ENCODE assay signal across 11 cellular contexts in the genomic region with DNA sequence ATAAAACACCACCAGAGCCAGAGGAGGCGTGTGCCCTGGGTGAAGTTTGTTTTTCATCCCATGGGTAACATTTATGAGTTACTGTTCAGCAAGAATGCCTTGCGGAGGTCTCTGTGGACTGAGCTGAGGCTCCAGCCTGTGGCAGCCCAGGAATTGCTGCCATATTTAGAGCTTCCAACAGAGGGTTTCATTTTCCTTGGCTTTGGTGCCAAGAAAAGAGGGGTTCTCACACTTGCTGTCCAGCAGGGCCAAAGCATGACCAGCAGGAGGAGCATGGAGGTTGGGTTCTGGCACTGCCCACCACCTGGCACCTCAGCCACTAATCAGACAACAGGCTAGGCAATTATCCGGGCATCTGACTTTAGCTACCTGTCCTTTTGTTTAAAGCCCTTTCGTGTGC. TPM values are rescaled to one million over a fixed set of nuclear protein-coding genes. Genes with fewer than 3 reads are reported as not detected.
DNase-seq lines count a peak whose midpoint lies in the region; ATAC-seq, FAIRE-seq and TF ChIP-seq lines count a peak whose summit lies in the region.
"Had no signal": no experiment of that assay in that cellular context is flagged by ENCODE, and none has a peak within 500 bp of the region (broad histone marks: within the 10 kb centered on the region; RNA-seq: fewer than 3 reads in every experiment).

No MANE protein-coding gene starts in this region.

- no peak overlapping the region for H3K27ac Mint-ChIP-seq in naive thymus-derived CD4-positive, alpha-beta T cell

- WGBS in esophagus squamous epithelium, 2 donors = 76 to 77% methylated on average over 4 of the region's 4 CpGs
- WGBS in sigmoid colon, 2 donors = 90 to 94% methylated on average over 4 of the region's 4 CpGs

- H3K4me1 ChIP-seq in SJCRH30 (peaks cover 83% of the 10 kb centered on the region), esophagus squamous epithelium (peaks cover 36 to 100% (median 90%) of the 10 kb centered on the region in 3 donors), sigmoid colon (peaks cover 0 to 80% (median 69%) of the 10 kb centered on the region in 4 donors)
- peaks cover 0 to 10% of the 10 kb centered on the region in 2 donors for H3K4me1 ChIP-seq in naive thymus-derived CD4-positive, alpha-beta T cell (ENCODE audit: control insufficient read depth in 2 of 2, insufficient read depth in 2 of 2, low read length in 2 of 2)

- no peak for TF ChIP-seq EP300 in sigmoid colon (IDR thresholded peaks at IDR 0.05)

- DNase-seq in EH (ENCODE audit: low read depth) (peak; percentile 56), SJCRH30 (peak in 1 of 2 experiments; percentile 42), esophagus squamous epithelium (lab: John Stamatoyannopoulos, UW) (no peak), sigmoid colon (no peak), urothelium cell line (ENCODE audit: low spot score) (no peak), DMS153 treated with DMSO at 0.1 percent for 48 hours (lab: John Stamatoyannopoulos, UW; ENCODE audit: unreplicated experiment) (no peak), hepatic stellate cell (ENCODE audit: low spot score) (no peak)
- DNase-seq in naive thymus-derived CD4-positive, alpha-beta T cell = no peak
- DNase-seq: stimulated activated naive CD4-positive, alpha-beta T cell had no signal

- FAIRE-seq in urothelium cell line (lab: Jason Lieb, UNC) = no peak
- FAIRE-seq: endometrium had no signal

- H3K4me3 Mint-ChIP-seq in naive thymus-derived CD4-positive, alpha-beta T cell = no peak overlapping the region

- H3K27me3 ChIP-seq in SJCRH30 (no peaks in the 10 kb centered on the region), esophagus squamous epithelium (no peaks in the 10 kb centered on the region), sigmoid colon (no peaks in the 10 kb centered on the region)
- no peaks in the 10 kb centered on the region for H3K27me3 ChIP-seq in naive thymus-derived CD4-positive, alpha-beta T cell (ENCODE audit: control insufficient read depth in 2 of 2, insufficient read depth in 2 of 2, low read length in 2 of 2)

- no peaks in the 10 kb centered on the region for H3K9me3 ChIP-seq in SJCRH30 (replicated peaks)
- H3K9me3 ChIP-seq in esophagus squamous epithelium = no peaks in the 10 kb centered on the region
- H3K9me3 ChIP-seq in sigmoid colon = no peaks in the 10 kb centered on the region
- no peaks in the 10 kb centered on the region for H3K9me3 ChIP-seq in naive thymus-derived CD4-positive, alpha-beta T cell (ENCODE audit: control insufficient read depth in 2 of 3, low read length in 3 of 3)
- H3K9me3 ChIP-seq: neutrophil had no signal

- H3K36me3 ChIP-seq in SJCRH30 = no peaks in the 10 kb centered on the region
- H3K36me3 ChIP-seq in esophagus squamous epithelium = no peaks in the 10 kb centered on the region
- no peaks in the 10 kb centered on the region for H3K36me3 ChIP-seq in sigmoid colon
- H3K36me3 ChIP-seq in naive thymus-derived CD4-positive, alpha-beta T cell (ENCODE audit: control insufficient read depth in 2 of 3, insufficient read depth in 3 of 3, low read length in 3 of 3) = no peaks in the 10 kb centered on the region
- H3K36me3 ChIP-seq: neutrophil had no signal

- no peak overlapping the region for H3K4me3 ChIP-seq in SJCRH30
- peak overlapping the region in 1 of 4 donors; percentile 48 for H3K4me3 ChIP-seq in esophagus squamous epithelium
- H3K4me3 ChIP-seq in sigmoid colon = no peak overlapping the region
- H3K4me3 ChIP-seq in naive thymus-derived CD4-positive, alpha-beta T cell (ENCODE audit: low read length) = no peak overlapping the region

- TF ChIP-seq POLR2A in esophagus squamous epithelium (IDR thresholded peaks at IDR 0.05) (no peak), sigmoid colon (IDR thresholded peaks at IDR 0.05) (no peak)

- peak in 3 of 6 experiments; percentile 20 to 23 (median 23) for TF ChIP-seq CTCF in esophagus squamous epithelium (IDR thresholded peaks at IDR 0.05)
- TF ChIP-seq CTCF in sigmoid colon (IDR thresholded peaks at IDR 0.05) = no peak

- CTCF ChIA-PET in naive thymus-derived CD4-positive, alpha-beta T cell (lab: Charles Lee) = interaction anchor here (1.5 kb wide), 1 partner anchor 21 kb away, joined by 4 read pairs; no protein-coding TSS in a partner anchor

- H3K9me3 Mint-ChIP-seq in naive thymus-derived CD4-positive, alpha-beta T cell = peaks cover 0 to 2% (median 0%) of the 10 kb centered on the region in 11 donors

- peaks cover 7 to 31% (median 27%) of the 10 kb centered on the region in 7 donors for H3K4me1 Mint-ChIP-seq in naive thymus-derived CD4-positive, alpha-beta T cell

- H3K27me3 Mint-ChIP-seq in naive thymus-derived CD4-positive, alpha-beta T cell = peaks cover 0 to 21% (median 6%) of the 10 kb centered on the region in 5 donors

- H3K27ac ChIP-seq in SJCRH30 (peak overlapping the region; percentile 98), esophagus squamous epithelium (peak overlapping the region; percentile 46 to 85 (median 81)), sigmoid colon (peak overlapping the region; percentile 58 to 82 (median 78))
- no peak overlapping the region for H3K27ac ChIP-seq in naive thymus-derived CD4-positive, alpha-beta T cell (ENCODE audit: low read depth, low read length)
- H3K27ac ChIP-seq: neutrophil had no signal

- intact Hi-C loops in esophagus squamous epithelium (cut with DNase I) (no loop called here), sigmoid colon (cut with DNase I) (no loop called here)
- intact Hi-C loops in naive thymus-derived CD4-positive, alpha-beta T cell (cut with micrococcal nuclease) = no loop called here

- POLR2A ChIA-PET in naive thymus-derived CD4-positive, alpha-beta T cell (lab: Charles Lee) = interaction anchor here (0.7 kb wide), 1 partner anchor 8 kb away, joined by 3 read pairs; no protein-coding TSS in a partner anchor

- no peaks in the 10 kb centered on the region for H3K36me3 Mint-ChIP-seq in naive thymus-derived CD4-positive, alpha-beta T cell

- no peak for ATAC-seq in naive thymus-derived CD4-positive, alpha-beta T cell

RNA-seq across cellular contexts. Expression of a gene that starts 36.7 kb away (rescaled TPM):
- 16.5 and 17.3 TPM in 2 replicates for total RNA-seq in SJCRH30 (2014; rRNA removed; shearing (Covaris generic))
- total RNA-seq in esophagus squamous epithelium (100 to 1,000 TPM in 2 of 4 donors, 10 to 100 TPM in 2; 86.7 to 151 (median 105) TPM), sigmoid colon (10 to 100 TPM; 56.8 to 97.8 (median 61.1) TPM)
- 10 to 100 TPM; 57.8 to 82.8 (median 64.3) TPM for polyA plus RNA-seq in sigmoid colon
- total RNA-seq in naive thymus-derived CD4-positive, alpha-beta T cell = 10 to 100 TPM in 2 of 5 experiments, 1 to 10 TPM in 3; 1.6 to 17.0 (median 6.4) TPM
- under 1 TPM in 1 of 2 donors, not detected in 1; 0.18 TPM for polyA plus RNA-seq in naive thymus-derived CD4-positive, alpha-beta T cell
